Comparison of ENCODE assay signal across 8 cellular contexts in genomic region chr10:97334370-97335175, GRCh38. TPM values are rescaled to one million over a fixed set of nuclear protein-coding genes. Genes with fewer than 3 reads are reported as not detected.
DNase-seq lines count a peak whose midpoint lies in the region; ATAC-seq and TF ChIP-seq lines count a peak whose summit lies in the region.

FRAT2 (minus strand) TSS chr10:97334729; CDS start chr10:97334572, 157 bp downstream.

- H3K4me3 Mint-ChIP-seq in brain, result peak within 1 kb of the TSS; percentile 86 to 94 (median 90)

- peaks cover 0 to 4% (median 0%) of the 10 kb centered on the region in 5 experiments for H3K9me3 Mint-ChIP-seq in brain

- H3K4me3 ChIP-seq in iPS-11a (ENCODE audit: low read depth, low read length) (peak within 1 kb of the TSS; percentile 77), gastrocnemius medialis (peak within 1 kb of the TSS; percentile 72 to 100 (median 88))

- ATAC-seq in HG02938 (IDR thresholded peaks at IDR 0.05; ENCODE audit: unreplicated experiment) (peak; percentile 77), gastrocnemius medialis (peak; percentile 88 to 91)

- TF ChIP-seq CTCF in brain (conservative IDR thresholded peaks at IDR 0.05) (no peak), gastrocnemius medialis (IDR thresholded peaks at IDR 0.05 in 4 of 5, conservative IDR thresholded peaks at IDR 0.05 in 1 of 5) (no peak)

- H3K9me3 ChIP-seq in gastrocnemius medialis, result no peaks in the 10 kb centered on the region

- no peaks in the 10 kb centered on the region for H3K27me3 ChIP-seq in gastrocnemius medialis

- intact Hi-C loops in gastrocnemius medialis (cut with DNase I; ENCODE audit: low total_unique reads), result loop anchor here (2.0 to 10.0 kb wide), 3 partner anchors 42 to 500 kb away; partner anchors contain the start of genes ARHGAP19, LCOR and RRP12

- H3K27ac ChIP-seq in gastrocnemius medialis, result peak within 1 kb of the TSS; percentile 83 to 98 (median 90)

- H3K36me3 ChIP-seq in gastrocnemius medialis, result no peaks in the 10 kb centered on the region

- DNase-seq in NCI-H187 (lab: John Stamatoyannopoulos, UW) (peak; percentile 45 to 78), NCI-H187 treated with DMSO at 0.1 percent for 48 hours (lab: John Stamatoyannopoulos, UW) (no peak), NCI-H2081 (lab: John Stamatoyannopoulos, UW) (peak; percentile 74), UCSD-AML1 (lab: John Stamatoyannopoulos, UW; ENCODE audit: unreplicated experiment) (peak; percentile 92), gastrocnemius medialis (peak; percentile 87 to 88)

- TF ChIP-seq POLR2A in gastrocnemius medialis (IDR thresholded peaks at IDR 0.05), result peak; percentile 80 to 92

- in situ Hi-C loops in gastrocnemius medialis (cut with MboI; ENCODE audit: low sequenced_read_pairs in 4 of 4), result loop anchor here in 1 of 4 donors (10.0 kb wide), 1 partner anchor 50 kb away; no protein-coding TSS in a partner anchor

- peaks cover 9% of the 10 kb centered on the region for H3K36me3 Mint-ChIP-seq in brain

- H3K27ac Mint-ChIP-seq in brain, result peak within 1 kb of the TSS; percentile 57 to 92 (median 88)

- H3K4me1 Mint-ChIP-seq in brain, result peaks cover 65% of the 10 kb centered on the region

- H3K27me3 Mint-ChIP-seq in brain, result peaks cover 41% of the 10 kb centered on the region

- peaks cover 36 to 43% of the 10 kb centered on the region in 2 donors for H3K4me1 ChIP-seq in gastrocnemius medialis

RNA-seq across cellular contexts. Expression of gene FRAT2, which starts in this region (rescaled TPM):
- 12.3 TPM for polyA plus RNA-seq in brain (ENCODE audit: insufficient read depth, low read depth, low replicate concordance)
- 10 to 100 TPM in 3 of 4 donors, 1 to 10 TPM in 1; 9.3 to 28.7 (median 20.5) TPM for total RNA-seq in gastrocnemius medialis
